8 cellular contexts compared by ENCODE assay signal in the genomic region with DNA sequence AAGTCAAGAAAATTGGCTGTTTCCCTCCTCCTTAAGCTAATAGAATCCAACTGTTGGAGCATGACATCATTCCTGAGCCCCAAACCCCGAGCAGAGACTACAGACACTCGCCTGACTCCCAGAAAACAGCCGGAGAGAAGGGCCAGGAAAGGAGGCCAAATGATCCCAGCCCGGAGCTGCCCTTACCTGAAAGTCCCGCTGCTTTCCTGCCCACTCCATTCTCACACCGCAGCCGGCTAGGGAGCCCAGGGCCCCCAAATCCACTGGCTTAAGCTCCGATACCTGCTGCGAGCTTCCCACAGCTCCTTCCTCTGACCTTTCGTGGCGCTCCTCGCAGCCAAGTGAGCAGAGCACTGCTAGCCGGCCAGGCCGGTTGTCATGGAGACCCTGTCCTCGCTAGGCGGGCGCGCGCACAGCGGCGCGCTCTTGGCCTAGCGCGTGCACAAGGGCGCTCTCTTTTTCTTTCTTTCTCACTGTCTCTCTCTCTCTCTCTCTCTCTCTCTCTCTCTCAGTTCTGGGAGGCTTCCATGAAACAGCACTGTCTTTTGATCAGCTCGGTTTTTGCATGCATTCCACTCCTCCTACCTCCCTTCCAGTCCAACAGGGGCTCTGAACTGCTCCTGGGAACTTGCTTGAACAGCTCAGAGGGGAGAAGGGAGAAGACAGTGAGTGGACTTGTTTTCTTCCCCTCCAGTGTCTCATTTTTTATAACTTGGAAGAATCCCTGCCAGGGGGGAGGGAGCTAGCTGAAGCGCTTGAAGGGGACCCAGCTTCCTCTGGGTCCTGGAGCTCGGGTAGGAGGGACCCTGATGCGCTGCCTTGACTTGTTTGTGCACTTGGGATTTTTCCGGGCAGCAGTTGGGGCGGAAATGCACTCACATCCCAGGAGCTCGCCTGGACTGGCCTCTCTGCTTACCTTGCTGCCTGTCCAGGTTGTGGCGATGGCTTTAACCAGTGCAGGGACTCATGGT.
DNase-seq lines count a peak whose midpoint lies in the region; ATAC-seq lines count a peak whose summit lies in the region.

No MANE protein-coding gene starts in this region.

- peak overlapping the region; percentile 20 for H3K4me3 Mint-ChIP-seq in activated naive CD4-positive, alpha-beta T cell treated with anti-CD3 and anti-CD28 coated beads for 36 hours
- no peak overlapping the region for H3K4me3 Mint-ChIP-seq in CD8-positive, alpha-beta memory T cell

- CTCF ChIA-PET in activated naive CD4-positive, alpha-beta T cell treated with anti-CD3 and anti-CD28 coated beads for 36 hours (lab: Charles Lee) = interaction anchor here (2.2 kb wide), 1 partner anchor 33 kb away, joined by 5 read pairs; no protein-coding TSS in a partner anchor
- CTCF ChIA-PET in CD8-positive, alpha-beta memory T cell (lab: Charles Lee) = interaction anchor here (1.4 kb wide), 1 partner anchor 8 kb away, joined by 3 read pairs; no protein-coding TSS in a partner anchor

- H3K9me3 Mint-ChIP-seq in activated naive CD4-positive, alpha-beta T cell treated with anti-CD3 and anti-CD28 coated beads for 36 hours = no peaks in the 10 kb centered on the region
- no peaks in the 10 kb centered on the region for H3K9me3 Mint-ChIP-seq in CD8-positive, alpha-beta memory T cell

- no peak overlapping the region for H3K27ac ChIP-seq in CD8-positive, alpha-beta memory T cell (ENCODE audit: low read depth, low read length)

- no peak for ATAC-seq in GM18511 (IDR thresholded peaks at IDR 0.05; ENCODE audit: unreplicated experiment)

- H3K4me1 ChIP-seq in CD8-positive, alpha-beta memory T cell (ENCODE audit: insufficient read depth, low read length) = peaks cover 5% of the 10 kb centered on the region

- POLR2A ChIA-PET in CD8-positive, alpha-beta memory T cell (lab: Charles Lee) = no interaction called here

- H3K27me3 Mint-ChIP-seq in activated naive CD4-positive, alpha-beta T cell treated with anti-CD3 and anti-CD28 coated beads for 36 hours (ENCODE audit: low read depth) = peaks cover 14% of the 10 kb centered on the region
- peaks cover 10 to 28% of the 10 kb centered on the region in 2 donors for H3K27me3 Mint-ChIP-seq in CD8-positive, alpha-beta memory T cell

- H3K9me3 ChIP-seq in CD8-positive, alpha-beta memory T cell (ENCODE audit: low read length) = no peaks in the 10 kb centered on the region

- intact Hi-C loops in activated naive CD4-positive, alpha-beta T cell treated with anti-CD3 and anti-CD28 coated beads for 36 hours (cut with micrococcal nuclease) = loop anchor here (10.0 kb wide), 1 partner anchor 324 kb away; no protein-coding TSS in a partner anchor
- intact Hi-C loops in posterior vena cava (cut with DNase I) = loop anchor here (5.0 kb wide), 2 partner anchors 88 to 108 kb away; no protein-coding TSS in a partner anchor

- DNase-seq in activated naive CD4-positive, alpha-beta T cell treated with anti-CD3 and anti-CD28 coated beads for 36 hours = no peak
- DNase-seq in activated naive CD4-positive, alpha-beta T cell (lab: John Stamatoyannopoulos, UW) = no peak
- DNase-seq in NCI-H510A (lab: John Stamatoyannopoulos, UW) (peak; percentile 46), brain pericyte (ENCODE audit: low read depth, low spot score) (peak; percentile 57), hypothalamus (lab: John Stamatoyannopoulos, UW) (peak in 49 of 51 donors; percentile 33 to 87 (median 75)), posterior vena cava (ENCODE audit: low spot score) (peak; percentile 93)
- DNase-seq in CD8-positive, alpha-beta memory T cell = no peak

- H3K4me3 ChIP-seq in CD8-positive, alpha-beta memory T cell (ENCODE audit: low read length) = no peak overlapping the region

- no peaks in the 10 kb centered on the region for H3K36me3 Mint-ChIP-seq in activated naive CD4-positive, alpha-beta T cell treated with anti-CD3 and anti-CD28 coated beads for 36 hours (ENCODE audit: low read depth)
- no peaks in the 10 kb centered on the region for H3K36me3 Mint-ChIP-seq in CD8-positive, alpha-beta memory T cell

- peaks cover 7% of the 10 kb centered on the region for H3K4me1 Mint-ChIP-seq in activated naive CD4-positive, alpha-beta T cell treated with anti-CD3 and anti-CD28 coated beads for 36 hours (ENCODE audit: low read depth)
- H3K4me1 Mint-ChIP-seq in CD8-positive, alpha-beta memory T cell = peaks cover 4 to 9% (median 9%) of the 10 kb centered on the region in 3 donors

- H3K36me3 ChIP-seq in CD8-positive, alpha-beta memory T cell (ENCODE audit: insufficient read depth, low read length) = no peaks in the 10 kb centered on the region

- no peak overlapping the region for H3K27ac Mint-ChIP-seq in activated naive CD4-positive, alpha-beta T cell treated with anti-CD3 and anti-CD28 coated beads for 36 hours
- H3K27ac Mint-ChIP-seq in CD8-positive, alpha-beta memory T cell = peak overlapping the region in 1 of 8 donors; percentile 60

- peaks cover 5% of the 10 kb centered on the region for H3K27me3 ChIP-seq in CD8-positive, alpha-beta memory T cell (ENCODE audit: insufficient read depth, low read length, poor library complexity, severe bottlenecking)

Comparison
In these comparisons a context has a peak if more than half of its experiments do, and no peak if none do; other contexts are left out.
1. DNase-seq: peak in NCI-H510A (single experiment), brain pericyte (single experiment), hypothalamus (49 of 51) and posterior vena cava (single experiment); none in activated naive CD4-positive, alpha-beta T cell treated with anti-CD3 and anti-CD28 coated beads for 36 hours (single experiment), activated naive CD4-positive, alpha-beta T cell (0 of 4) and CD8-positive, alpha-beta memory T cell (0 of 5).